In genomic region chr20:11266571-11266970, GRCh38 we compare ENCODE assay signal across 15 cellular contexts.
DNase-seq lines count a peak whose midpoint lies in the region; ATAC-seq and TF ChIP-seq lines count a peak whose summit lies in the region.
"Had no signal": no experiment of that assay in that cellular context is flagged by ENCODE, and none has a peak within 500 bp of the region (broad histone marks: within the 10 kb centered on the region; RNA-seq: fewer than 3 reads in every experiment).

No MANE protein-coding gene starts in this region.

- no peak overlapping the region for H3K9ac ChIP-seq in neural progenitor cell

- H3K4me1 Mint-ChIP-seq in Calu3 (ENCODE audit: low read depth, unreplicated experiment): peaks cover 61% of the 10 kb centered on the region
- H3K4me1 Mint-ChIP-seq in neural progenitor cell: peaks cover 66% of the 10 kb centered on the region
- H3K4me1 Mint-ChIP-seq: memory B cell had no signal

- in situ Hi-C loops in transverse colon (cut with MboI; ENCODE audit: low pct_ligation_motif_present in 1 of 4, low pct_unique_long_range_greater_than_20kb in 1 of 4, low sequenced_read_pairs in 3 of 4): loop anchor here in 1 of 4 donors (25.0 kb wide), 1 partner anchor 804 kb away; no protein-coding TSS in a partner anchor

- no peak for TF ChIP-seq POLR2A in transverse colon (IDR thresholded peaks at IDR 0.05)

- H3K9me3 ChIP-seq in neural progenitor cell (ENCODE audit: low read depth) (no peaks in the 10 kb centered on the region), transverse colon (no peaks in the 10 kb centered on the region)
- H3K9me3 ChIP-seq: BE2C had no signal

- H3K36me3 Mint-ChIP-seq in Calu3 (ENCODE audit: insufficient read depth, unreplicated experiment) (peaks cover 13% of the 10 kb centered on the region), neural progenitor cell (no peaks in the 10 kb centered on the region)
- H3K36me3 Mint-ChIP-seq: memory B cell had no signal

- H2AFZ ChIP-seq in neural progenitor cell (replicated peaks): no peak overlapping the region

- H3K9me3 Mint-ChIP-seq in Calu3 (ENCODE audit: low read depth, unreplicated experiment) (no peaks in the 10 kb centered on the region), neural progenitor cell (no peaks in the 10 kb centered on the region)
- H3K9me3 Mint-ChIP-seq: activated CD8-positive, alpha-beta T cell treated with anti-CD3 and anti-CD28 coated beads for 36 hours; activated T-helper 2 cell treated with anti-CD3 and anti-CD28 coated beads, Interferon-gamma antibody, Interleukin-2, Interleukin-4, amounts not matched to agents 10 μg/mL and 5 μg/mL and 100 μg/mL, durations not matched to agents 14 hours and 24 hours and 36 hours; dendritic cell treated with granulocyte-macrophage colony-stimulating factor and Interleukin-4, amounts not matched to agents 40 ng/mL and 50 ng/mL, for 4 days had no signal

- BruUV-seq in Calu3 (replicated peaks; lab: Mats Ljungman, UMichigan): no TSS peak

- H3F3A ChIP-seq in neural progenitor cell (ENCODE audit: low read depth): peaks cover 13% of the 10 kb centered on the region

- H3K4me2 ChIP-seq in neural progenitor cell: no peak overlapping the region

- H3K27me3 Mint-ChIP-seq in Calu3 (ENCODE audit: unreplicated experiment): no peaks in the 10 kb centered on the region
- peaks cover 3% of the 10 kb centered on the region for H3K27me3 Mint-ChIP-seq in neural progenitor cell (ENCODE audit: insufficient read depth, low read depth)
- H3K27me3 Mint-ChIP-seq: activated CD8-positive, alpha-beta T cell treated with anti-CD3 and anti-CD28 coated beads for 36 hours; memory B cell had no signal

- no peaks in the 10 kb centered on the region for H4K20me1 ChIP-seq in neural progenitor cell (ENCODE audit: low read depth)

- ATAC-seq in HG02610 (IDR thresholded peaks at IDR 0.05; ENCODE audit: unreplicated experiment) (no peak), GM21447 (IDR thresholded peaks at IDR 0.05; ENCODE audit: unreplicated experiment) (no peak), GM21390 (IDR thresholded peaks at IDR 0.05; ENCODE audit: unreplicated experiment) (no peak)
- ATAC-seq: activated CD8-positive, alpha-beta T cell treated with anti-CD3 and anti-CD28 coated beads for 36 hours had no signal

- intact Hi-C loops in Calu3 (cut with micrococcal nuclease; ENCODE audit: unreplicated experiment): loop anchor here (2.0 kb wide), 3 partner anchors 58 to 560 kb away; no protein-coding TSS in a partner anchor
- intact Hi-C loops in transverse colon (cut with DNase I; ENCODE audit: low total_unique reads): no loop called here

- H3K27ac ChIP-seq in neural progenitor cell (no peak overlapping the region), transverse colon (no peak overlapping the region)

- H3K4me1 ChIP-seq in neural progenitor cell: peaks cover 34% of the 10 kb centered on the region
- H3K4me1 ChIP-seq in transverse colon: peaks cover 0 to 5% (median 0%) of the 10 kb centered on the region in 4 donors
- H3K4me1 ChIP-seq: BE2C had no signal

- H3K79me2 ChIP-seq in neural progenitor cell (ENCODE audit: low read depth): no peaks in the 10 kb centered on the region

- CTCF ChIA-PET in Calu3 (lab: Charles Lee): interaction anchor here (0.6 to 2.0 kb wide), 9 partner anchors 44 to 601 kb away, joined by 3 to 16 read pairs (median 5); partner anchors contain the start of gene JAG1

- 56 to 60% methylated on average over 2 to 3 of the region's 3 CpGs for WGBS in transverse colon (ENCODE audit: low coverage in 1 of 2), 2 donors

- H3K27me3 ChIP-seq in neural progenitor cell: no peaks in the 10 kb centered on the region
- no peaks in the 10 kb centered on the region for H3K27me3 ChIP-seq in transverse colon
- H3K27me3 ChIP-seq: BE2C had no signal

- H3K4me3 Mint-ChIP-seq in Calu3 (ENCODE audit: low read depth, unreplicated experiment): peak overlapping the region; percentile 31
- no peak overlapping the region for H3K4me3 Mint-ChIP-seq in neural progenitor cell
- H3K4me3 Mint-ChIP-seq: activated CD8-positive, alpha-beta T cell treated with anti-CD3 and anti-CD28 coated beads for 36 hours; dendritic cell treated with granulocyte-macrophage colony-stimulating factor and Interleukin-4, amounts not matched to agents 40 ng/mL and 50 ng/mL, for 4 days; memory B cell had no signal

- TF ChIP-seq CTCF in Calu3 (IDR thresholded peaks at IDR 0.05; ENCODE audit: unreplicated experiment) (no peak), neural progenitor cell (IDR thresholded peaks at IDR 0.05) (no peak), transverse colon (IDR thresholded peaks at IDR 0.05) (no peak)

- H3K4me3 ChIP-seq in neural progenitor cell (no peak overlapping the region), transverse colon (no peak overlapping the region)

- TF ChIP-seq EP300 in transverse colon (IDR thresholded peaks at IDR 0.05; ENCODE audit: low read depth): no peak

- H3K36me3 ChIP-seq in neural progenitor cell: no peaks in the 10 kb centered on the region
- no peaks in the 10 kb centered on the region for H3K36me3 ChIP-seq in transverse colon
- H3K36me3 ChIP-seq: BE2C had no signal

- H3K27ac Mint-ChIP-seq in Calu3 (ENCODE audit: unreplicated experiment): peak overlapping the region; percentile 59
- peak overlapping the region; percentile 96 for H3K27ac Mint-ChIP-seq in neural progenitor cell
- H3K27ac Mint-ChIP-seq: activated CD8-positive, alpha-beta T cell treated with anti-CD3 and anti-CD28 coated beads for 36 hours; activated T-helper 2 cell treated with anti-CD3 and anti-CD28 coated beads, Interferon-gamma antibody, Interleukin-2, Interleukin-4, amounts not matched to agents 10 μg/mL and 5 μg/mL and 100 μg/mL, durations not matched to agents 14 hours and 24 hours and 36 hours; dendritic cell treated with granulocyte-macrophage colony-stimulating factor and Interleukin-4, amounts not matched to agents 40 ng/mL and 50 ng/mL, for 4 days; memory B cell had no signal

- DNase-seq in Calu3 (peak; percentile 45), NCI-H69 (lab: John Stamatoyannopoulos, UW) (peak; percentile 79), dermis microvascular lymphatic vessel endothelial cell (ENCODE audit: low read depth in 2 of 2) (peak; percentile 59 to 90), neural progenitor cell (ENCODE audit: low spot score) (no peak), transverse colon (no peak)
- DNase-seq: DMS79, NCI-H2171 had no signal

Comparison
In these comparisons a context has a peak if more than half of its experiments do, and no peak if none do; other contexts are left out.
1. DNase-seq: peak in Calu3 (single experiment), NCI-H69 (single experiment) and dermis microvascular lymphatic vessel endothelial cell (2 of 2); none in neural progenitor cell (single experiment) and transverse colon (single experiment).